In the genomic region with DNA sequence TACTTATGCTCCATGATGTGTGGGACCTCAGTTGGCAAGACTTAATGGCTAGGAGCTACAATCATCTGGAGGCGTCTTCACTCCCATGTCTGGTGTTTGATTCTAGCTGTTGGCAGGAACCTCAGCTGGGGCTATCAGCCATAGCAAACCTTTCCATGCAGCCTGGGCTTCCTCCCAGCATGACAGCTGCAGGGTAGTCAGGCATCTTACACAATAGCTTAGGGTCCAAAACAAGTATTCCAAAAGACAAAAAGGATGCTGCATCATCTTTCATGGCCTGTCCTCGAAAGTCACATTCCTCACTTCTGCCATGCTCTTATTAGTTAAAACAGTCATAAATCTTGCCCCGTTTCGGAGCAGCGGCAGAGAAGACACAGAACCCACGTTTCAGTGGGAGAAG, we compare ENCODE assay signal across 9 cellular contexts.
DNase-seq lines count a peak whose midpoint lies in the region; ATAC-seq lines count a peak whose summit lies in the region.
"Had no signal": no experiment of that assay in that cellular context is flagged by ENCODE, and none has a peak within 500 bp of the region (broad histone marks: within the 10 kb centered on the region; RNA-seq: fewer than 3 reads in every experiment).

No MANE protein-coding gene starts in this region.

- H3K4me3 Mint-ChIP-seq in activated CD4-positive, alpha-beta T cell treated with anti-CD3 and anti-CD28 coated beads, Interleukin-2, amount 10 ng/mL, durations not matched to agents 7 days and 5 days = no peak overlapping the region
- H3K4me3 Mint-ChIP-seq in activated CD8-positive, alpha-beta T cell treated with anti-CD3 and anti-CD28 coated beads, Interleukin-2, amount 10 ng/mL, durations not matched to agents 7 days and 5 days = peak overlapping the region; percentile 32
- H3K4me3 Mint-ChIP-seq in stimulated activated naive CD8-positive, alpha-beta T cell treated with anti-CD3 and anti-CD28 coated beads, Interleukin-15, amount 100 ng/mL, for 72 hours = peak overlapping the region; percentile 14 to 49

- DNase-seq in activated CD4-positive, alpha-beta T cell treated with anti-CD3 and anti-CD28 coated beads, Interleukin-2, amount 10 ng/mL, durations not matched to agents 7 days and 5 days = no peak
- DNase-seq in activated CD4-positive, alpha-beta T cell treated with anti-CD3 and anti-CD28 coated beads, Interleukin-2, amount 50 U/mL, for 4 hours = no peak
- no peak for DNase-seq in activated CD8-positive, alpha-beta T cell treated with anti-CD3 and anti-CD28 coated beads, Interleukin-2, amount 10 ng/mL, durations not matched to agents 7 days and 5 days
- DNase-seq in left ventricle myocardium superior (peak; percentile 69), HT-29 (ENCODE audit: low spot score) (no peak), NCI-H2171 (lab: John Stamatoyannopoulos, UW) (no peak), KBM-7 (no peak)
- no peak for DNase-seq in stimulated activated naive CD8-positive, alpha-beta T cell treated with anti-CD3 and anti-CD28 coated beads, Interleukin-15, amount 100 ng/mL, for 72 hours
- DNase-seq: nucleus accumbens had no signal

- POLR2A ChIA-PET in activated CD4-positive, alpha-beta T cell treated with anti-CD3 and anti-CD28 coated beads, Interleukin-2, amount 10 ng/mL, durations not matched to agents 7 days and 5 days (lab: Charles Lee) = no interaction called here
- POLR2A ChIA-PET in activated CD8-positive, alpha-beta T cell treated with anti-CD3 and anti-CD28 coated beads, Interleukin-2, amount 10 ng/mL, durations not matched to agents 7 days and 5 days (lab: Charles Lee) = no interaction called here

- peaks cover 8% of the 10 kb centered on the region for H3K9me3 Mint-ChIP-seq in activated CD4-positive, alpha-beta T cell treated with anti-CD3 and anti-CD28 coated beads, Interleukin-2, amount 10 ng/mL, durations not matched to agents 7 days and 5 days
- no peaks in the 10 kb centered on the region for H3K9me3 Mint-ChIP-seq in activated CD8-positive, alpha-beta T cell treated with anti-CD3 and anti-CD28 coated beads, Interleukin-2, amount 10 ng/mL, durations not matched to agents 7 days and 5 days (ENCODE audit: insufficient read depth)
- peaks cover 7 to 17% of the 10 kb centered on the region in 2 donors for H3K9me3 Mint-ChIP-seq in stimulated activated naive CD8-positive, alpha-beta T cell treated with anti-CD3 and anti-CD28 coated beads, Interleukin-15, amount 100 ng/mL, for 72 hours

- H3K4me1 Mint-ChIP-seq in activated CD4-positive, alpha-beta T cell treated with anti-CD3 and anti-CD28 coated beads, Interleukin-2, amount 10 ng/mL, durations not matched to agents 7 days and 5 days = peaks cover 90% of the 10 kb centered on the region
- H3K4me1 Mint-ChIP-seq in activated CD8-positive, alpha-beta T cell treated with anti-CD3 and anti-CD28 coated beads, Interleukin-2, amount 10 ng/mL, durations not matched to agents 7 days and 5 days (ENCODE audit: low read depth) = peaks cover 92% of the 10 kb centered on the region
- H3K4me1 Mint-ChIP-seq in stimulated activated naive CD8-positive, alpha-beta T cell treated with anti-CD3 and anti-CD28 coated beads, Interleukin-15, amount 100 ng/mL, for 72 hours = peaks cover 92% of the 10 kb centered on the region

- CTCF ChIA-PET in activated CD4-positive, alpha-beta T cell treated with anti-CD3 and anti-CD28 coated beads, Interleukin-2, amount 10 ng/mL, durations not matched to agents 7 days and 5 days (lab: Charles Lee) = interaction anchor here (0.7 to 1.3 kb wide), 3 partner anchors 12 to 87 kb away, joined by 3 to 4 read pairs (median 3); no protein-coding TSS in a partner anchor
- CTCF ChIA-PET in activated CD8-positive, alpha-beta T cell treated with anti-CD3 and anti-CD28 coated beads, Interleukin-2, amount 10 ng/mL, durations not matched to agents 7 days and 5 days (lab: Charles Lee) = interaction anchor here (1.1 to 2.5 kb wide), 6 partner anchors 25 to 94 kb away, joined by 3 to 16 read pairs (median 4); a partner anchor contains a TSS

- H3K36me3 Mint-ChIP-seq in activated CD4-positive, alpha-beta T cell treated with anti-CD3 and anti-CD28 coated beads, Interleukin-2, amount 10 ng/mL, durations not matched to agents 7 days and 5 days (ENCODE audit: low read depth) = peaks cover 70% of the 10 kb centered on the region
- peaks cover 71% of the 10 kb centered on the region for H3K36me3 Mint-ChIP-seq in activated CD8-positive, alpha-beta T cell treated with anti-CD3 and anti-CD28 coated beads, Interleukin-2, amount 10 ng/mL, durations not matched to agents 7 days and 5 days (ENCODE audit: low read depth)

- intact Hi-C loops in left ventricle myocardium superior (cut with micrococcal nuclease) = no loop called here

- in situ Hi-C loops in KBM-7 (cut with MboI; ENCODE audit: low pct_unique_long_range_greater_than_20kb, low sequenced_read_pairs) = no loop called here

- H3K27ac Mint-ChIP-seq in activated CD4-positive, alpha-beta T cell treated with anti-CD3 and anti-CD28 coated beads, Interleukin-2, amount 10 ng/mL, durations not matched to agents 7 days and 5 days = peak overlapping the region; percentile 71
- peak overlapping the region; percentile 85 for H3K27ac Mint-ChIP-seq in activated CD8-positive, alpha-beta T cell treated with anti-CD3 and anti-CD28 coated beads, Interleukin-2, amount 10 ng/mL, durations not matched to agents 7 days and 5 days
- peak overlapping the region; percentile 95 to 98 for H3K27ac Mint-ChIP-seq in stimulated activated naive CD8-positive, alpha-beta T cell treated with anti-CD3 and anti-CD28 coated beads, Interleukin-15, amount 100 ng/mL, for 72 hours

- no peak for ATAC-seq in activated CD8-positive, alpha-beta T cell treated with anti-CD3 and anti-CD28 coated beads, Interleukin-2, amount 10 ng/mL, durations not matched to agents 7 days and 5 days
- peak; percentile 74 for ATAC-seq in left ventricle myocardium superior
- no peak for ATAC-seq in stimulated activated naive CD8-positive, alpha-beta T cell treated with anti-CD3 and anti-CD28 coated beads, Interleukin-15, amount 100 ng/mL, for 72 hours

- H3K27me3 Mint-ChIP-seq in activated CD4-positive, alpha-beta T cell treated with anti-CD3 and anti-CD28 coated beads, Interleukin-2, amount 10 ng/mL, durations not matched to agents 7 days and 5 days = no peaks in the 10 kb centered on the region
- no peaks in the 10 kb centered on the region for H3K27me3 Mint-ChIP-seq in activated CD8-positive, alpha-beta T cell treated with anti-CD3 and anti-CD28 coated beads, Interleukin-2, amount 10 ng/mL, durations not matched to agents 7 days and 5 days (ENCODE audit: low read depth)
- no peaks in the 10 kb centered on the region for H3K27me3 Mint-ChIP-seq in stimulated activated naive CD8-positive, alpha-beta T cell treated with anti-CD3 and anti-CD28 coated beads, Interleukin-15, amount 100 ng/mL, for 72 hours
